ENCODE assay signal across 10 cellular contexts in the genomic region with DNA sequence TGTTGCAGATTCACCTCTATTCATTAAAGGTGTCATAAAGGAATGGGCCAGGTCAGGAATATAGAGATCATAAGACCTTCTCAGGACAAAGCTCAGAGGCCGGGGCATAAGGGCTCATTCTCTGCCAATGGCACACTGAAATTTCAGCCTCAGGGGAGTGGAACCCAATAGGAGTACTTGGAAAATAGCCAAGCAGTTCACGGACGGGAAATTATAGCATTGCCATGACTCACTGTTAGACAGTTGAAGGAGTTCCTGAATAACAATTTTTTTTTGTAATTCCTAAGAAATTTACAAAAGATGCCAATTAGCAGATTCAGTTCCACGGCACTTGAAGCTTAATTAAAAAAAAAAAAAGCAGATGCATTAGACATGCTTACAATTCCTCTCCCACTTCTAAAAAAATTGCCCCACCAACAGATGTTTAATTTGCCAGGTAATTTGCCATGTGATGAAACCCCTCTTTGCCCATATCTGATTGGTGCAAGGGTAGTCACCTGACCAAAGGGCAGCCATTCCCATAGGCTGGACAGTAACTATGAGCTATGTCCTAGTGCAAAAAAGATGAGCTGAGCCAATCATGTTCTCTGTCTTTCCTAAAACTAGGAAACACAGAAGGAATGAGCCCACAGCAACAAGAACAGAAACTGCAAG. TPM values are rescaled to one million over a fixed set of nuclear protein-coding genes. Genes with fewer than 3 reads are reported as not detected.
DNase-seq lines count a peak whose midpoint lies in the region; ATAC-seq and TF ChIP-seq lines count a peak whose summit lies in the region.
"Had no signal": no experiment of that assay in that cellular context is flagged by ENCODE, and none has a peak within 500 bp of the region (broad histone marks: within the 10 kb centered on the region; RNA-seq: fewer than 3 reads in every experiment).

No MANE protein-coding gene starts in this region.

- DNase-seq in EH (ENCODE audit: low read depth) (peak; percentile 94), NCI-H2171 treated with DMSO at 0.1 percent for 48 hours (lab: John Stamatoyannopoulos, UW) (peak; percentile 90), choroid plexus epithelial cell (ENCODE audit: low read depth) (peak; percentile 93), omental fat pad (ENCODE audit: low spot score) (peak; percentile 65)
- no peak for DNase-seq in CD4-positive, alpha-beta memory T cell
- no peak for DNase-seq in activated CD4-positive, alpha-beta T cell treated with anti-CD3 and anti-CD28 coated beads for 48 hours

- H3K4me1 Mint-ChIP-seq in CD4-positive, alpha-beta memory T cell = no peaks in the 10 kb centered on the region

- peaks cover 0 to 3% (median 0%) of the 10 kb centered on the region in 8 donors for H3K9me3 Mint-ChIP-seq in CD4-positive, alpha-beta memory T cell

- CTCF ChIA-PET in CD4-positive, alpha-beta memory T cell (lab: Charles Lee; ENCODE audit: partially characterized antibody) = interaction anchor here (1.2 kb wide), 1 partner anchor 10 kb away, joined by 3 read pairs; no protein-coding TSS in a partner anchor

- no peak overlapping the region for H3K4me3 ChIP-seq in choroid plexus epithelial cell (ENCODE audit: low read depth, low read length)
- no peak overlapping the region for H3K4me3 ChIP-seq in CD4-positive, alpha-beta memory T cell (ENCODE audit: low read length in 2 of 2)
- H3K4me3 ChIP-seq: ascending aorta had no signal

- no peak overlapping the region for H3K27ac ChIP-seq in CD4-positive, alpha-beta memory T cell (ENCODE audit: low read depth, low read length)
- H3K27ac ChIP-seq: neutrophil had no signal

- ATAC-seq in omental fat pad (ENCODE audit: low FRiP score) (peak; percentile 69), HG03342 (IDR thresholded peaks at IDR 0.05; ENCODE audit: unreplicated experiment) (no peak), HG02938 (IDR thresholded peaks at IDR 0.05; ENCODE audit: unreplicated experiment) (no peak)

- no peaks in the 10 kb centered on the region for H3K36me3 ChIP-seq in CD4-positive, alpha-beta memory T cell (ENCODE audit: insufficient read depth, low read length)
- H3K36me3 ChIP-seq: ascending aorta, neutrophil had no signal

- H3K4me1 ChIP-seq in CD4-positive, alpha-beta memory T cell (ENCODE audit: insufficient read depth, low read length) = no peaks in the 10 kb centered on the region

- no peak overlapping the region for H3K4me3 Mint-ChIP-seq in CD4-positive, alpha-beta memory T cell

- POLR2A ChIA-PET in CD4-positive, alpha-beta memory T cell (lab: Charles Lee; ENCODE audit: partially characterized antibody) = no interaction called here

- H3K9me3 ChIP-seq in CD4-positive, alpha-beta memory T cell (ENCODE audit: control insufficient read depth in 1 of 2, low read length in 2 of 2) = no peaks in the 10 kb centered on the region
- H3K9me3 ChIP-seq: ascending aorta, neutrophil had no signal

- intact Hi-C loops in CD4-positive, alpha-beta memory T cell (cut with micrococcal nuclease) = no loop called here

- no peaks in the 10 kb centered on the region for H3K27me3 ChIP-seq in CD4-positive, alpha-beta memory T cell (ENCODE audit: insufficient read depth, low read length)
- H3K27me3 ChIP-seq: ascending aorta, neutrophil had no signal

- TF ChIP-seq CTCF in choroid plexus epithelial cell (conservative IDR thresholded peaks at IDR 0.05; ENCODE audit: low read depth, low read length) (no peak), omental fat pad (IDR thresholded peaks at IDR 0.05) (no peak)

- H3K27me3 Mint-ChIP-seq in CD4-positive, alpha-beta memory T cell = peaks cover 3 to 18% of the 10 kb centered on the region in 2 donors

- no peak overlapping the region for H3K27ac Mint-ChIP-seq in CD4-positive, alpha-beta memory T cell

- H3K36me3 Mint-ChIP-seq in CD4-positive, alpha-beta memory T cell = peaks cover 0 to 6% of the 10 kb centered on the region in 2 donors

RNA-seq across cellular contexts. Expression of a gene that starts 58.6 kb away (rescaled TPM):
- total RNA-seq in omental fat pad = 10 to 100 TPM in 1 of 4 donors, 1 to 10 TPM in 3; 4.8 to 10.2 (median 7.7) TPM
- total RNA-seq in CD4-positive, alpha-beta memory T cell = 10 to 100 TPM; 11.6 to 12.0 TPM
- 1 to 10 TPM; 4.1 to 6.3 TPM for polyA plus RNA-seq in CD4-positive, alpha-beta memory T cell

RNA-seq across cellular contexts. Expression of a gene that starts 58.7 kb away (rescaled TPM):
- total RNA-seq in omental fat pad = 10 to 100 TPM; 45.4 to 53.9 (median 51.4) TPM
- 10 to 100 TPM; 36.6 to 44.6 TPM for total RNA-seq in CD4-positive, alpha-beta memory T cell
- polyA plus RNA-seq in CD4-positive, alpha-beta memory T cell = 10 to 100 TPM; 38.9 to 39.1 TPM

Comparison
In these comparisons a context has a peak if more than half of its experiments do, and no peak if none do; other contexts are left out.
1. DNase-seq: peak in EH (single experiment), NCI-H2171 treated with DMSO at 0.1 percent for 48 hours (single experiment), choroid plexus epithelial cell (single experiment) and omental fat pad (single experiment); none in CD4-positive, alpha-beta memory T cell (0 of 5) and activated CD4-positive, alpha-beta T cell treated with anti-CD3 and anti-CD28 coated beads for 48 hours (single experiment).